In the genomic region with DNA sequence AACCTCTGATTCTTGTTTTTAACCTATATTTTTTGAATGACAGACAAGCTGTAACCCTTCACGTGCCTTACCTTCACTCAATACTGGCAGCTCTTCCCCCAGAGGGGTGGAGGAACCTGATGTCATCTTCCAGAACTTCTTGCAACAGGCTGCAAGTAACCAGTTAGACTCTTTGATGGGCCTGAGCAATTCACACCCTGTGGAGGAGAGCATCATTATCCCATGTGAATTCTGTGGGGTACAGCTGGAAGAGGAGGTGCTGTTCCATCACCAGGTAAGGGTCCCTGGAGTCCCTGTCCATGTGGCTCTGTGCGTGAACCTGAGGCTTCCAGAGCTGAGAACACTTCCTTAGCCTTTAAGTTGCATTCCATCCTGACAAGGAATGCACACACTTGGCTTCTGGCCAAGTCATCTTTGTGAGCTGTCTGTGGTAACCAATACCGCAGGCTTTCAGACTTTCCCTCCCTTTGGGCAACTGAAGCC, we compare ENCODE assay signal across 9 cellular contexts. TPM values are rescaled to one million over a fixed set of nuclear protein-coding genes. Genes with fewer than 3 reads are reported as not detected.
DNase-seq lines count a peak whose midpoint lies in the region; ATAC-seq and TF ChIP-seq lines count a peak whose summit lies in the region.
"Had no signal": no experiment of that assay in that cellular context is flagged by ENCODE, and none has a peak within 500 bp of the region (broad histone marks: within the 10 kb centered on the region; RNA-seq: fewer than 3 reads in every experiment).

No MANE protein-coding gene starts in this region.

- H3K27ac Mint-ChIP-seq in mesothelial cell of epicardium, result peak overlapping the region; percentile 95

- DNase-seq in EH (ENCODE audit: low read depth) (peak; percentile 82), HT1080 (ENCODE audit: low read depth) (peak; percentile 62), cardiac fibroblast (ENCODE audit: low read depth in 2 of 2) (peak; percentile 71 to 89), mesothelial cell of epicardium (ENCODE audit: low spot score in 2 of 2, unreplicated experiment in 2 of 2) (peak in 1 of 2 experiments; percentile 65)
- DNase-seq: NCI-H524 had no signal

- no peak overlapping the region for H3K4me3 ChIP-seq in cardiac fibroblast (replicated peaks in 1 of 2; ENCODE audit: low read depth in 2 of 2, low read length in 2 of 2)
- H3K4me3 ChIP-seq: prostate gland had no signal

- H3K9me3 Mint-ChIP-seq in mesothelial cell of epicardium, result no peaks in the 10 kb centered on the region

- ATAC-seq in GM19452 (IDR thresholded peaks at IDR 0.05; ENCODE audit: unreplicated experiment), result no peak
- ATAC-seq in GM18909 (IDR thresholded peaks at IDR 0.05; ENCODE audit: poor library complexity, unreplicated experiment), result no peak
- ATAC-seq in HG03097 (IDR thresholded peaks at IDR 0.05; ENCODE audit: low FRiP score, unreplicated experiment), result no peak

- H3K36me3 Mint-ChIP-seq in mesothelial cell of epicardium, result peaks cover 50% of the 10 kb centered on the region

- peaks cover 16% of the 10 kb centered on the region for H3K4me1 Mint-ChIP-seq in mesothelial cell of epicardium

- H3K4me3 Mint-ChIP-seq in mesothelial cell of epicardium, result no peak overlapping the region

- H3K27me3 Mint-ChIP-seq in mesothelial cell of epicardium (ENCODE audit: low read depth), result no peaks in the 10 kb centered on the region

- TF ChIP-seq CTCF in cardiac fibroblast (IDR thresholded peaks at IDR 0.05; ENCODE audit: low read depth, low read length), result no peak
- no peak for TF ChIP-seq CTCF in mesothelial cell of epicardium (IDR thresholded peaks at IDR 0.05; ENCODE audit: unreplicated experiment)

RNA-seq across cellular contexts. Expression of gene TRAFD1, which starts 22.7 kb away (rescaled TPM):
- 17.1 and 20.0 TPM in 2 replicates for total RNA-seq in HT1080 (2014; rRNA removed; shearing (Covaris generic))
- polyA plus RNA-seq in HT1080 (2015; cell fraction: cytosol; rRNA removed), result 16.6 and 19.5 TPM in 2 replicates
- 37.9 and 44.5 TPM in 2 replicates for polyA plus RNA-seq in HT1080 (2015; cell fraction: nucleus; rRNA removed)
- total RNA-seq in mesothelial cell of epicardium, result 35.0 to 36.5 TPM (median 36.1 TPM) in 3 replicates

RNA-seq across cellular contexts. Expression of gene NAA25, which starts 39.5 kb away (rescaled TPM):
- 16.8 and 31.0 TPM in 2 replicates for total RNA-seq in HT1080 (2014; rRNA removed; shearing (Covaris generic))
- 15.2 and 19.7 TPM in 2 replicates for polyA plus RNA-seq in HT1080 (2015; cell fraction: cytosol; rRNA removed)
- polyA plus RNA-seq in HT1080 (2015; cell fraction: nucleus; rRNA removed), result 58.2 and 58.4 TPM in 2 replicates
- 37.3 to 43.8 TPM (median 37.4 TPM) in 3 replicates for total RNA-seq in mesothelial cell of epicardium
